Comparison of ENCODE assay signal across 14 cellular contexts in the genomic region with DNA sequence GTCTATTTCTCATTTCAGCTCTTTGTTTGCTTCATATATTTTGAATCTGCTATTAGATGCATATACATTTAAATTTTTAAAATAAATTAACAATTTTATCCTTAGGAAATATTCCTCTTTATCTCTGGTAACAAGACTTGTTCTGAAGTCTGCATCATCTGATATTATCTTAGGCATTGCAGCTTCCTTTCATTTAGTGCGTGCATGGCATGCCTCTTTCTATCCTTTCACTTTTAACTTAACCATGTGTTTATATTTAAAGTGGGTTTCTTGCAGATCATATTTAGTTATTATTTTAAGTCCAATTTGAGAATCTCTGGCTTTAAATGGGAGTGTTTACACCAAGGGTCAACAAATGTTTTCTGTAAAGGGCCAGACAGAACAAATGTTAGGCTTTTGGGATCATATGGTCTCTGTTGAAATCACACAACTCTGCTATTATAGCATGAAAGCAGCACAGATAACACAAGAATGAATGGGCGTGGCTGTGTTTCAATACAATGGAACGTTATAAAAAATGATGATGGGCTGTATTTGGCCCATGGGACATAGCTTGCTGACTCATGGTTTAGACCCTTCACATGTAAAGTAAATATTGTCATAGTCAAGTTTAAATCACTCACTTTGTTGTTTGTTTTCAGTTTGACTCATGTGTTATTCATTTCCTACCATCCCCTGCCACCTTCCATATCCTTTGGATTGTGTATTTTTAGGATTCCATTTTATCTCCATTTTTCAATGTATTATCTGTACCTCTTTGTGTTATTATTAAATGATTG.
DNase-seq lines count a peak whose midpoint lies in the region; ATAC-seq and TF ChIP-seq lines count a peak whose summit lies in the region.
"Had no signal": no experiment of that assay in that cellular context is flagged by ENCODE, and none has a peak within 500 bp of the region (broad histone marks: within the 10 kb centered on the region; RNA-seq: fewer than 3 reads in every experiment).

No MANE protein-coding gene starts in this region.

- no peak for ATAC-seq in GM19023 (IDR thresholded peaks at IDR 0.05; ENCODE audit: unreplicated experiment)
- ATAC-seq in GM18870 (IDR thresholded peaks at IDR 0.05; ENCODE audit: unreplicated experiment) = no peak

- H3K27ac ChIP-seq in breast epithelium = no peak overlapping the region
- H3K27ac ChIP-seq: 22Rv1, esophagus muscularis mucosa, thoracic aorta had no signal

- no peak for TF ChIP-seq CTCF in MCF 10A (IDR thresholded peaks at IDR 0.05; ENCODE audit: unreplicated experiment)
- TF ChIP-seq CTCF in breast epithelium (IDR thresholded peaks at IDR 0.05) = no peak
- no peak for TF ChIP-seq CTCF in foreskin fibroblast (IDR thresholded peaks at IDR 0.05; ENCODE audit: low read depth, low read length)
- TF ChIP-seq CTCF in type B pancreatic cell (conservative IDR thresholded peaks at IDR 0.05) = no peak

- POLR2A ChIA-PET in MCF 10A (lab: Yijun Ruan, JAX) = no interaction called here

- no peaks in the 10 kb centered on the region for H3K4me1 ChIP-seq in breast epithelium

- peak overlapping the region; percentile 24 for H3K27ac Mint-ChIP-seq in MCF 10A (ENCODE audit: low read depth, unreplicated experiment)
- no peak overlapping the region for H3K27ac Mint-ChIP-seq in type B pancreatic cell
- H3K27ac Mint-ChIP-seq: activated B cell treated with CpG ODN at 0.5 μM for 24 hours, naive B cell had no signal

- H3K9me3 Mint-ChIP-seq in MCF 10A (ENCODE audit: unreplicated experiment) (no peaks in the 10 kb centered on the region), type B pancreatic cell (no peaks in the 10 kb centered on the region)
- H3K9me3 Mint-ChIP-seq: activated B cell treated with CpG ODN at 0.5 μM for 24 hours had no signal

- CTCF ChIA-PET in MCF 10A (lab: Yijun Ruan, JAX) = interaction anchor here (0.7 to 1.4 kb wide), 2 partner anchors 21 to 84 kb away, joined by 4 to 7 read pairs; a partner anchor contains a TSS

- DNase-seq in MCF 10A (ENCODE audit: unreplicated experiment) (peak; percentile 88), breast epithelium (ENCODE audit: low spot score in 2 of 2) (no peak), SW 1271 (lab: John Stamatoyannopoulos, UW) (peak; percentile 53 to 89), foreskin fibroblast (peak; percentile 94 to 96), NCI-H2107 (lab: John Stamatoyannopoulos, UW) (no peak), type B pancreatic cell (ENCODE audit: extremely low spot score, unreplicated experiment) (no peak)
- DNase-seq: activated B cell treated with CpG ODN at 0.5 μM for 24 hours, naive B cell, NCI-H1048 had no signal

- peaks cover 43% of the 10 kb centered on the region for H3K4me1 Mint-ChIP-seq in MCF 10A (ENCODE audit: insufficient read depth, unreplicated experiment)
- H3K4me1 Mint-ChIP-seq in type B pancreatic cell (ENCODE audit: unreplicated experiment) = no peaks in the 10 kb centered on the region
- H3K4me1 Mint-ChIP-seq: activated B cell treated with CpG ODN at 0.5 μM for 24 hours, naive B cell had no signal

- no TSS peak for BruUV-seq in MCF 10A (replicated peaks; lab: Mats Ljungman, UMichigan)

- no peak for TF ChIP-seq POLR2A in breast epithelium (IDR thresholded peaks at IDR 0.05)

- H3K27me3 Mint-ChIP-seq in MCF 10A (ENCODE audit: insufficient read depth, unreplicated experiment) = no peaks in the 10 kb centered on the region
- peaks cover 4% of the 10 kb centered on the region for H3K27me3 Mint-ChIP-seq in type B pancreatic cell
- H3K27me3 Mint-ChIP-seq: activated B cell treated with CpG ODN at 0.5 μM for 24 hours, naive B cell had no signal

- no peaks in the 10 kb centered on the region for H3K9me3 ChIP-seq in breast epithelium
- H3K9me3 ChIP-seq: esophagus muscularis mucosa, thoracic aorta had no signal

- intact Hi-C loops in MCF 10A (cut with micrococcal nuclease) (no loop called here), breast epithelium (cut with DNase I; ENCODE audit: low total_unique reads) (no loop called here)

- H3K27me3 ChIP-seq in breast epithelium = no peaks in the 10 kb centered on the region
- H3K27me3 ChIP-seq: esophagus muscularis mucosa had no signal

- H3K4me3 Mint-ChIP-seq in MCF 10A (ENCODE audit: unreplicated experiment) = no peak overlapping the region
- H3K4me3 Mint-ChIP-seq in type B pancreatic cell = no peak overlapping the region
- H3K4me3 Mint-ChIP-seq: activated B cell treated with CpG ODN at 0.5 μM for 24 hours, naive B cell had no signal

- no peaks in the 10 kb centered on the region for H3K36me3 Mint-ChIP-seq in MCF 10A (ENCODE audit: insufficient read depth, unreplicated experiment)
- no peaks in the 10 kb centered on the region for H3K36me3 Mint-ChIP-seq in type B pancreatic cell
- H3K36me3 Mint-ChIP-seq: naive B cell had no signal

- H3K4me3 ChIP-seq in breast epithelium (no peak overlapping the region), foreskin fibroblast (ENCODE audit: low read depth in 1 of 2, low read length in 2 of 2) (no peak overlapping the region)
- H3K4me3 ChIP-seq: esophagus muscularis mucosa, thoracic aorta had no signal

- H3K36me3 ChIP-seq in breast epithelium = no peaks in the 10 kb centered on the region
- H3K36me3 ChIP-seq: esophagus muscularis mucosa, thoracic aorta had no signal

Comparison
In these comparisons a context has a peak if more than half of its experiments do, and no peak if none do; other contexts are left out.
1. DNase-seq: peak in MCF 10A (single experiment), SW 1271 (2 of 2) and foreskin fibroblast (2 of 2); none in breast epithelium (0 of 2), NCI-H2107 (single experiment) and type B pancreatic cell (single experiment).